ENCODE assay signal across 8 cellular contexts in genomic region chr19:53394974-53395839, GRCh38. TPM values are rescaled to one million over a fixed set of nuclear protein-coding genes. Genes with fewer than 3 reads are reported as not detected.
DNase-seq lines count a peak whose midpoint lies in the region; ATAC-seq and TF ChIP-seq lines count a peak whose summit lies in the region.

Gene ZNF765 (plus strand): TSS chr19:53395149. CDS start chr19:53398016, 2,867 bp downstream.

- DNase-seq in GM19240 (ENCODE audit: insufficient read length, low spot score) (peak; percentile 78), NCI-H526 treated with DMSO at 0.1 percent for 48 hours (lab: John Stamatoyannopoulos, UW) (peak; percentile 90), dermis blood vessel endothelial cell (peak; percentile 94)
- peak; percentile 96 for DNase-seq in activated CD4-positive, alpha-beta T cell treated with anti-CD3 and anti-CD28 coated beads, Interleukin-2, amount 50 U/mL, for 1 hour
- DNase-seq in stimulated activated CD4-positive, alpha-beta T cell treated with anti-CD3 and anti-CD28 coated beads, Interleukin-4, amount 100 ng/mL, for 1 hour, result peak; percentile 96

- H3K9me3 ChIP-seq in BLaER1 treated with 17β-estradiol and CSF1 and Interleukin-3, amounts not matched to agents 10 nM and 100 nM (replicated peaks in 1 of 11), result peaks cover 24 to 55% (median 44%) of the 10 kb centered on the region in 11 experiments
- peaks cover 4 to 19% (median 9%) of the 10 kb centered on the region in 4 donors for H3K9me3 ChIP-seq in liver (ENCODE audit: control insufficient read depth in 4 of 4, low read length in 3 of 4)

- peak within 1 kb of the TSS; percentile 62 to 92 (median 86) for H3K27ac ChIP-seq in BLaER1 treated with 17β-estradiol and CSF1 and Interleukin-3, amounts not matched to agents 10 nM and 100 nM
- peak within 1 kb of the TSS; percentile 39 to 63 for H3K27ac ChIP-seq in liver (ENCODE audit: low read depth in 1 of 2, low read length in 2 of 2)

- H3K36me3 ChIP-seq in BLaER1 treated with 17β-estradiol and CSF1 and Interleukin-3, amounts not matched to agents 10 nM and 100 nM, result peaks cover 22 to 40% (median 29%) of the 10 kb centered on the region in 11 experiments
- peaks cover 2 to 17% (median 10%) of the 10 kb centered on the region in 4 donors for H3K36me3 ChIP-seq in liver (ENCODE audit: control insufficient read depth in 4 of 4, insufficient read depth in 3 of 4, low read depth in 1 of 4, low read length in 3 of 4)

- peak; percentile 42 for TF ChIP-seq CTCF in liver (IDR thresholded peaks at IDR 0.05; ENCODE audit: low read depth, low read length, missing input control)

- H3K9ac ChIP-seq in BLaER1 treated with 17β-estradiol and CSF1 and Interleukin-3, amounts not matched to agents 10 nM and 100 nM, result peak within 1 kb of the TSS; percentile 81 to 95 (median 90)
- H3K9ac ChIP-seq in liver (ENCODE audit: low read depth in 1 of 2, low read length in 2 of 2), result peak within 1 kb of the TSS; percentile 61 to 85

- TF ChIP-seq RAD21 in liver (IDR thresholded peaks at IDR 0.05), result peak; percentile 52 to 65

- peak; percentile 88 for ATAC-seq in HG03520 (IDR thresholded peaks at IDR 0.05; ENCODE audit: unreplicated experiment)

- H4K20me1 ChIP-seq in BLaER1 treated with 17β-estradiol and CSF1 and Interleukin-3, amounts not matched to agents 10 nM and 100 nM, result peaks cover 0 to 24% (median 6%) of the 10 kb centered on the region in 11 experiments; a peak in 8 of 22 replicates

- H3K4me3 ChIP-seq in BLaER1 treated with 17β-estradiol and CSF1 and Interleukin-3, amounts not matched to agents 10 nM and 100 nM, result peak within 1 kb of the TSS; percentile 71 to 99 (median 94)
- H3K4me3 ChIP-seq in liver (ENCODE audit: low read depth in 1 of 3, low read length in 3 of 3), result peak within 1 kb of the TSS; percentile 75 to 77 (median 76)

- under 1% methylated on average over 58 of the region's 58 CpGs for WGBS in liver

- H3K4me2 ChIP-seq in BLaER1 treated with 17β-estradiol and CSF1 and Interleukin-3, amounts not matched to agents 10 nM and 100 nM, result peak within 1 kb of the TSS; percentile 87 to 97 (median 93)

- peaks cover 14 to 23% (median 19%) of the 10 kb centered on the region in 10 experiments; a peak in 19 of 20 replicates for H3K4me1 ChIP-seq in BLaER1 treated with 17β-estradiol and CSF1 and Interleukin-3, amounts not matched to agents 10 nM and 100 nM
- H3K4me1 ChIP-seq in liver (ENCODE audit: control insufficient read depth in 4 of 4, insufficient read depth in 4 of 4, low read length in 3 of 4), result peaks cover 0 to 16% (median 9%) of the 10 kb centered on the region in 4 donors

- H3K27me3 ChIP-seq in BLaER1 treated with 17β-estradiol and CSF1 and Interleukin-3, amounts not matched to agents 10 nM and 100 nM, result no peaks in the 10 kb centered on the region
- no peaks in the 10 kb centered on the region for H3K27me3 ChIP-seq in liver (ENCODE audit: control insufficient read depth in 4 of 4, insufficient read depth in 4 of 4, low read length in 3 of 4)

TF ChIP-seq in liver, 16 proteins besides CTCF, POLR2A, EP300 and RAD21:
- no peak for TF ChIP-seq FOXA1 (IDR thresholded peaks at IDR 0.05)
- peak; percentile 61 to 65 for TF ChIP-seq HNF4A (conservative IDR thresholded peaks at IDR 0.05)
- TF ChIP-seq EGR1 (IDR thresholded peaks at IDR 0.05; ENCODE audit: low read depth in 2 of 2), result peak in 1 of 2 donors; percentile 36
- TF ChIP-seq HNF4G (IDR thresholded peaks at IDR 0.05), result peak; percentile 13
- peak; percentile 68 for TF ChIP-seq SP1 (IDR thresholded peaks at IDR 0.05)
- no peak for TF ChIP-seq FOXA2 (IDR thresholded peaks at IDR 0.05)
- no peak for TF ChIP-seq JUND (IDR thresholded peaks at IDR 0.05)
- TF ChIP-seq REST (IDR thresholded peaks at IDR 0.05), result no peak
- TF ChIP-seq GABPA (IDR thresholded peaks at IDR 0.05 in 1 of 2, conservative IDR thresholded peaks at IDR 0.05 in 1 of 2), result peak in 1 of 2 donors; percentile 73

RNA-seq across cellular contexts. Expression of gene ZNF765, which starts in this region (rescaled TPM):
- total RNA-seq in dermis blood vessel endothelial cell, result 14.6 and 19.9 TPM in 2 replicates
- total RNA-seq in liver, result 1 to 10 TPM; 8.0 to 8.5 TPM
- polyA plus RNA-seq in liver, result 1 to 10 TPM; 1.3 to 2.4 TPM

Comparison
In these comparisons a context has a peak if more than half of its experiments do, and no peak if none do; other contexts are left out.
1. Peak in every context shown above with its lines: DNase-seq, ATAC-seq, H3K4me3 ChIP-seq and H3K27ac ChIP-seq.